Comparison of ENCODE assay signal across 24 cellular contexts in genomic region chr14:90681889-90682429, GRCh38.
DNase-seq lines count a peak whose midpoint lies in the region; ATAC-seq and TF ChIP-seq lines count a peak whose summit lies in the region.
"Had no signal": no experiment of that assay in that cellular context is flagged by ENCODE, and none has a peak within 500 bp of the region (broad histone marks: within the 10 kb centered on the region; RNA-seq: fewer than 3 reads in every experiment).

No MANE protein-coding gene starts in this region.

- CTCF ChIA-PET in OCI-LY7 (lab: Charles Lee; ENCODE audit: unreplicated experiment): no interaction called here

- DNase-seq in G401 (ENCODE audit: low spot score) (peak; percentile 68), NCI-H1694 (lab: John Stamatoyannopoulos, UW) (peak; percentile 26), epithelial cell of prostate (ENCODE audit: low read depth, low spot score) (peak; percentile 95), prostate gland (ENCODE audit: low spot score) (peak; percentile 39), OCI-LY7 (ENCODE audit: low spot score) (no peak), Peyer's patch (no peak), HuH-7 (ENCODE audit: low spot score) (no peak)
- DNase-seq: activated CD4-positive, alpha-beta T cell treated with anti-CD3 and anti-CD28 coated beads, Interleukin-2, amount 10 ng/mL, durations not matched to agents 7 days and 5 days; activated CD8-positive, alpha-beta memory T cell treated with anti-CD3 and anti-CD28 coated beads, Interleukin-2, amount 10 ng/mL, durations not matched to agents 7 days and 5 days; HFFc6; kidney glomerular epithelial cell; naive B cell; NCI-H1436; NCI-H748 treated with DMSO at 0.1 percent for 48 hours; PC-9; retina; SJCRH30; stimulated activated CD4-positive, alpha-beta T cell treated with anti-CD3 and anti-CD28 coated beads, Interleukin-12 subunit alpha, Interleukin-12 subunit beta, amount 100 ng/mL, for 4 hours; stimulated activated CD4-positive, alpha-beta T cell treated with anti-CD3 and anti-CD28 coated beads, Interleukin-4, amount 100 ng/mL, for 4 hours; tibial artery had no signal

- H3K27ac ChIP-seq in epithelial cell of prostate (peak overlapping the region; percentile 71), prostate gland (peak overlapping the region; percentile 21 to 28), OCI-LY7 (ENCODE audit: low read depth, low read length, poor library complexity, severe bottlenecking) (no peak overlapping the region), Peyer's patch (no peak overlapping the region)
- H3K27ac ChIP-seq: ascending aorta, gastroesophageal sphincter, PC-9, SJCRH30, tibial artery had no signal

- H3K36me3 ChIP-seq in prostate gland: no peaks in the 10 kb centered on the region
- no peaks in the 10 kb centered on the region for H3K36me3 ChIP-seq in OCI-LY7 (ENCODE audit: insufficient read depth, low read length)
- H3K36me3 ChIP-seq in Peyer's patch: no peaks in the 10 kb centered on the region
- H3K36me3 ChIP-seq: ascending aorta had no signal

- no peaks in the 10 kb centered on the region for H3K9me3 ChIP-seq in prostate gland
- H3K9me3 ChIP-seq in OCI-LY7 (ENCODE audit: low read length): no peaks in the 10 kb centered on the region
- no peaks in the 10 kb centered on the region for H3K9me3 ChIP-seq in Peyer's patch
- H3K9me3 ChIP-seq: gastroesophageal sphincter, SJCRH30, tibial artery had no signal

- no peaks in the 10 kb centered on the region for H3K27me3 ChIP-seq in prostate gland (replicated peaks; ENCODE audit: insufficient read depth)
- no peaks in the 10 kb centered on the region for H3K27me3 ChIP-seq in Peyer's patch
- H3K27me3 ChIP-seq: ascending aorta, gastroesophageal sphincter, SJCRH30, tibial artery had no signal

- H3K4me3 ChIP-seq in prostate gland (no peak overlapping the region), OCI-LY7 (ENCODE audit: low read depth, low read length, poor library complexity, severe bottlenecking) (no peak overlapping the region), Peyer's patch (no peak overlapping the region)
- H3K4me3 ChIP-seq: ascending aorta, gastroesophageal sphincter, PC-9, SJCRH30, tibial artery had no signal

- in situ Hi-C loops in G401 (cut with HindIII; ENCODE audit: low sequenced_read_pairs): no loop called here

- no peaks in the 10 kb centered on the region for H3K79me2 ChIP-seq in OCI-LY7 (ENCODE audit: insufficient read depth, low read depth, low read length)

- no peaks in the 10 kb centered on the region for H4K20me1 ChIP-seq in OCI-LY7 (ENCODE audit: insufficient read depth, low read length)

- WGBS in prostate gland: 43% methylated on average over 5 of the region's 5 CpGs

- no peak overlapping the region for H2AFZ ChIP-seq in OCI-LY7 (ENCODE audit: low read length)
- H2AFZ ChIP-seq: PC-9 had no signal

- H3K4me2 ChIP-seq in OCI-LY7 (ENCODE audit: low read length): no peak overlapping the region
- H3K4me2 ChIP-seq: PC-9 had no signal

- TF ChIP-seq CTCF in prostate gland (IDR thresholded peaks at IDR 0.05): no peak
- no peak for TF ChIP-seq CTCF in OCI-LY7 (conservative IDR thresholded peaks at IDR 0.05; ENCODE audit: low read length)
- TF ChIP-seq CTCF in Peyer's patch (IDR thresholded peaks at IDR 0.05): no peak

- H3K4me1 ChIP-seq in prostate gland (replicated peaks) (no peaks in the 10 kb centered on the region), OCI-LY7 (ENCODE audit: insufficient read depth, low read length, poor library complexity, severe bottlenecking) (no peaks in the 10 kb centered on the region), Peyer's patch (peaks cover 0 to 5% (median 0%) of the 10 kb centered on the region in 4 donors)
- H3K4me1 ChIP-seq: SJCRH30 had no signal

- H3K9me2 ChIP-seq in OCI-LY7 (ENCODE audit: insufficient read depth, low read length): no peaks in the 10 kb centered on the region

- POLR2A ChIA-PET in OCI-LY7 (lab: Charles Lee): no interaction called here

- no TSS peak for BruUV-seq in OCI-LY7 (replicated peaks; lab: Mats Ljungman, UMichigan)

- no peak for TF ChIP-seq POLR2A in prostate gland (IDR thresholded peaks at IDR 0.05)
- no peak for TF ChIP-seq POLR2A in Peyer's patch (IDR thresholded peaks at IDR 0.05)

- intact Hi-C loops in prostate gland (cut with DNase I): no loop called here
- intact Hi-C loops in OCI-LY7 (cut with micrococcal nuclease; ENCODE audit: unreplicated experiment): no loop called here

- no peak for ATAC-seq in HG02885 (IDR thresholded peaks at IDR 0.05; ENCODE audit: poor library complexity, unreplicated experiment)
- ATAC-seq: activated CD8-positive, alpha-beta memory T cell treated with anti-CD3 and anti-CD28 coated beads, Interleukin-2, amount 10 ng/mL, durations not matched to agents 7 days and 5 days; activated naive CD4-positive, alpha-beta T cell treated with anti-CD3 and anti-CD28 coated beads, Interleukin-2, amount 50 U/mL, for 72 hours; gastroesophageal sphincter had no signal

Comparison
In these comparisons a context has a peak if more than half of its experiments do, and no peak if none do; other contexts are left out.
1. DNase-seq: peak in G401 (single experiment), NCI-H1694 (single experiment), epithelial cell of prostate (single experiment) and prostate gland (single experiment); none in OCI-LY7 (single experiment), Peyer's patch (0 of 3) and HuH-7 (single experiment).
2. H3K27ac ChIP-seq: peak in epithelial cell of prostate (single experiment) and prostate gland (2 of 2); none in OCI-LY7 (single experiment) and Peyer's patch (0 of 4).